ENCODE assay signal across 21 cellular contexts in the genomic region with DNA sequence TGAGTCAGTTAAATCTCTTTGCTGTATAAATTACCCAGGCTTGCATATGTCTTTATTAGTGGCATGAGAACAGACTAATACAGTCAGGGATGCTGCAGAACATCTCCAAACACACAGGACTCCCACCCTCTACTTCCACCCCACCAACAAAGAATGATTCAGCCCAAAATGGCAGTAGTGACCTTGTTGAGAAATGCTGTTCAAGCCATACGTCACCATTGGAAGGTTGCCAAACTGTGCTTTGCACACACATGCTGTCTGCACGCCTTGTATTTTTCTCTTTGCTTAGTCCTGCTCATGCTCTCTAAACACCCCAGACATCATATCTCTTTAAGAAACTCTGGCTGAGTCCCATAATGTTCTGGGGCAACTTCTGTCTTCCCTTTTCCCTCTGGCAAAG.
A peak's percentile ranks its signal among the peaks of the same experiment; 100 is the strongest.
DNase-seq lines count a peak whose midpoint lies in the region; ATAC-seq and TF ChIP-seq lines count a peak whose summit lies in the region.
"Had no signal": no experiment of that assay in that cellular context is flagged by ENCODE, and none has a peak within 500 bp of the region (broad histone marks: within the 10 kb centered on the region; RNA-seq: fewer than 3 reads in every experiment).

No MANE protein-coding gene starts in this region.

- no peaks in the 10 kb centered on the region for H3K9me2 ChIP-seq in GM23248 (ENCODE audit: insufficient read depth)
- H3K9me2 ChIP-seq: SK-N-SH had no signal

- H3K4me1 ChIP-seq in GM23248 (ENCODE audit: insufficient read depth) = peaks cover 17% of the 10 kb centered on the region
- H3K4me1 ChIP-seq: Peyer's patch, stomach had no signal

- CTCF ChIA-PET in activated CD8-positive, alpha-beta memory T cell treated with anti-CD3 and anti-CD28 coated beads, Interleukin-2, amount 10 ng/mL, durations not matched to agents 7 days and 5 days (lab: Charles Lee) = no interaction called here

- no peak overlapping the region for H3K4me2 ChIP-seq in GM23248 (ENCODE audit: unreplicated experiment)
- H3K4me2 ChIP-seq: SK-N-SH had no signal

- H4K20me1 ChIP-seq in GM23248 (ENCODE audit: insufficient read depth) = no peaks in the 10 kb centered on the region

- no peaks in the 10 kb centered on the region for H3K9me3 ChIP-seq in GM23248 (ENCODE audit: low read depth)
- H3K9me3 ChIP-seq: esophagus muscularis mucosa, Peyer's patch, right atrium auricular region, SK-N-SH, stomach, tibial nerve had no signal

- H3K27ac ChIP-seq in GM23248 = no peak overlapping the region
- H3K27ac ChIP-seq: esophagus muscularis mucosa, Peyer's patch, right atrium auricular region, stomach, tibial nerve had no signal

- H3K79me2 ChIP-seq in GM23248 (ENCODE audit: insufficient read depth) = no peaks in the 10 kb centered on the region

- peaks cover 19% of the 10 kb centered on the region for H3F3A ChIP-seq in GM23248 (ENCODE audit: insufficient read depth)

- TF ChIP-seq CTCF in fibroblast of villous mesenchyme (IDR thresholded peaks at IDR 0.05; ENCODE audit: insufficient read depth, low read depth, low read length) = no peak
- no peak for TF ChIP-seq CTCF in nephron progenitor cell (IDR thresholded peaks at IDR 0.05)
- TF ChIP-seq CTCF in foreskin fibroblast (IDR thresholded peaks at IDR 0.05; ENCODE audit: low read depth, low read length) = no peak

- no peak overlapping the region for H3K27ac Mint-ChIP-seq in nephron progenitor cell
- no peak overlapping the region for H3K27ac Mint-ChIP-seq in activated CD8-positive, alpha-beta memory T cell treated with anti-CD3 and anti-CD28 coated beads, Interleukin-2, amount 10 ng/mL, durations not matched to agents 7 days and 5 days
- H3K27ac Mint-ChIP-seq: activated naive CD8-positive, alpha-beta T cell treated with anti-CD3 and anti-CD28 coated beads for 36 hours; CD8-positive, alpha-beta T cell; effector memory CD8-positive, alpha-beta T cell had no signal

- peaks cover 2% of the 10 kb centered on the region for H3K27me3 Mint-ChIP-seq in nephron progenitor cell (ENCODE audit: low read depth, poor library complexity)
- no peaks in the 10 kb centered on the region for H3K27me3 Mint-ChIP-seq in activated CD8-positive, alpha-beta memory T cell treated with anti-CD3 and anti-CD28 coated beads, Interleukin-2, amount 10 ng/mL, durations not matched to agents 7 days and 5 days
- H3K27me3 Mint-ChIP-seq: activated naive CD8-positive, alpha-beta T cell treated with anti-CD3 and anti-CD28 coated beads for 36 hours; effector memory CD8-positive, alpha-beta T cell; naive thymus-derived CD8-positive, alpha-beta T cell had no signal

- H3K36me3 Mint-ChIP-seq in nephron progenitor cell (ENCODE audit: low read depth) = peaks cover 5% of the 10 kb centered on the region
- no peaks in the 10 kb centered on the region for H3K36me3 Mint-ChIP-seq in activated CD8-positive, alpha-beta memory T cell treated with anti-CD3 and anti-CD28 coated beads, Interleukin-2, amount 10 ng/mL, durations not matched to agents 7 days and 5 days
- H3K36me3 Mint-ChIP-seq: activated naive CD8-positive, alpha-beta T cell treated with anti-CD3 and anti-CD28 coated beads for 36 hours; CD8-positive, alpha-beta T cell; naive thymus-derived CD8-positive, alpha-beta T cell had no signal

- H3K36me3 ChIP-seq in GM23248 (ENCODE audit: low read depth) = no peaks in the 10 kb centered on the region
- H3K36me3 ChIP-seq: esophagus muscularis mucosa, Peyer's patch, right atrium auricular region, stomach, tibial nerve had no signal

- H3K4me3 Mint-ChIP-seq in nephron progenitor cell = no peak overlapping the region
- H3K4me3 Mint-ChIP-seq in activated CD8-positive, alpha-beta memory T cell treated with anti-CD3 and anti-CD28 coated beads, Interleukin-2, amount 10 ng/mL, durations not matched to agents 7 days and 5 days = no peak overlapping the region
- H3K4me3 Mint-ChIP-seq: activated naive CD8-positive, alpha-beta T cell treated with anti-CD3 and anti-CD28 coated beads for 36 hours; CD8-positive, alpha-beta T cell; effector memory CD8-positive, alpha-beta T cell; naive thymus-derived CD8-positive, alpha-beta T cell had no signal

- peaks cover 17% of the 10 kb centered on the region for H3K4me1 Mint-ChIP-seq in nephron progenitor cell
- H3K4me1 Mint-ChIP-seq in activated CD8-positive, alpha-beta memory T cell treated with anti-CD3 and anti-CD28 coated beads, Interleukin-2, amount 10 ng/mL, durations not matched to agents 7 days and 5 days = no peaks in the 10 kb centered on the region

- DNase-seq in DMS 273 (lab: John Stamatoyannopoulos, UW; ENCODE audit: unreplicated experiment) (peak; percentile 89), GM23248 (peak; percentile 9), amniotic epithelial cell (ENCODE audit: low read depth) (peak; percentile 69), fibroblast of villous mesenchyme (ENCODE audit: low read depth) (peak; percentile 14), nephron progenitor cell (no peak), foreskin fibroblast (no peak)
- no peak for DNase-seq in activated CD8-positive, alpha-beta memory T cell treated with anti-CD3 and anti-CD28 coated beads, Interleukin-2, amount 10 ng/mL, durations not matched to agents 7 days and 5 days
- DNase-seq: activated CD4-positive, alpha-beta T cell treated with anti-CD3 and anti-CD28 coated beads, Interleukin-2, amount 50 U/mL, for 1 hour; activated naive CD8-positive, alpha-beta T cell treated with anti-CD3 and anti-CD28 coated beads for 36 hours; CD8-positive, alpha-beta T cell; effector memory CD8-positive, alpha-beta T cell; naive thymus-derived CD8-positive, alpha-beta T cell; NCI-H1048; NCI-H2107; Peyer's patch; SK-N-SH; stomach had no signal

- no peak for ATAC-seq in activated CD8-positive, alpha-beta memory T cell treated with anti-CD3 and anti-CD28 coated beads, Interleukin-2, amount 10 ng/mL, durations not matched to agents 7 days and 5 days
- ATAC-seq: CD8-positive, alpha-beta T cell; effector memory CD8-positive, alpha-beta T cell; left lobe of liver; naive thymus-derived CD8-positive, alpha-beta T cell had no signal

- H3K4me3 ChIP-seq in GM23248 (no peak overlapping the region), fibroblast of villous mesenchyme (ENCODE audit: low read depth, low read length) (no peak overlapping the region), foreskin fibroblast (ENCODE audit: low read depth in 1 of 2, low read length in 2 of 2) (no peak overlapping the region)
- H3K4me3 ChIP-seq: esophagus muscularis mucosa, Peyer's patch, right atrium auricular region, stomach, tibial nerve had no signal

- in situ Hi-C loops in GM23248 (cut with MboI) = no loop called here

- peaks cover 10% of the 10 kb centered on the region for H3K9me3 Mint-ChIP-seq in nephron progenitor cell
- no peaks in the 10 kb centered on the region for H3K9me3 Mint-ChIP-seq in activated CD8-positive, alpha-beta memory T cell treated with anti-CD3 and anti-CD28 coated beads, Interleukin-2, amount 10 ng/mL, durations not matched to agents 7 days and 5 days (ENCODE audit: low read depth)
- H3K9me3 Mint-ChIP-seq: activated naive CD8-positive, alpha-beta T cell treated with anti-CD3 and anti-CD28 coated beads for 36 hours; CD8-positive, alpha-beta T cell; effector memory CD8-positive, alpha-beta T cell had no signal

- WGBS in GM23248 (ENCODE audit: low coverage in 1 of 2, low lambda C conversion rate in 2 of 2, missing lambda C conversion rate in 2 of 2), 2 experiments = 52% methylated on average over 2 of the region's 2 CpGs

- no peak overlapping the region for H3K9ac ChIP-seq in GM23248
- H3K9ac ChIP-seq: SK-N-SH had no signal

- H2AFZ ChIP-seq in GM23248 = no peak overlapping the region

- no peaks in the 10 kb centered on the region for H3K27me3 ChIP-seq in GM23248 (replicated peaks; ENCODE audit: insufficient read depth)
- H3K27me3 ChIP-seq: esophagus muscularis mucosa, Peyer's patch, right atrium auricular region, stomach, tibial nerve had no signal

Comparison
In these comparisons a context has a peak if more than half of its experiments do, and no peak if none do; other contexts are left out.
1. DNase-seq: peak in DMS 273 (single experiment), GM23248 (single experiment), amniotic epithelial cell (single experiment) and fibroblast of villous mesenchyme (single experiment); none in nephron progenitor cell (single experiment), foreskin fibroblast (0 of 2) and activated CD8-positive, alpha-beta memory T cell treated with anti-CD3 and anti-CD28 coated beads, Interleukin-2, amount 10 ng/mL, durations not matched to agents 7 days and 5 days (single experiment).